Comparison of ENCODE assay signal across 22 cellular contexts in genomic region chr3:129938140-129938930, GRCh38. TPM values are rescaled to one million over a fixed set of nuclear protein-coding genes. Genes with fewer than 3 reads are reported as not detected.
A peak's percentile ranks its signal among the peaks of the same experiment; 100 is the strongest.
DNase-seq lines count a peak whose midpoint lies in the region; ATAC-seq and TF ChIP-seq lines count a peak whose summit lies in the region.
"Had no signal": no experiment of that assay in that cellular context is flagged by ENCODE, and none has a peak within 500 bp of the region (broad histone marks: within the 10 kb centered on the region; RNA-seq: fewer than 3 reads in every experiment).

No MANE protein-coding gene starts in this region.

- H3K4me1 ChIP-seq in GM23248 (ENCODE audit: insufficient read depth): no peaks in the 10 kb centered on the region
- peaks cover 0 to 4% (median 0%) of the 10 kb centered on the region in 4 donors for H3K4me1 ChIP-seq in Peyer's patch
- H3K4me1 ChIP-seq: uterus had no signal

- POLR2A ChIA-PET in CD4-positive, alpha-beta T cell (lab: Charles Lee): no interaction called here

- no peaks in the 10 kb centered on the region for H3F3A ChIP-seq in GM23248 (ENCODE audit: insufficient read depth)

- no peak overlapping the region for H3K4me2 ChIP-seq in GM23248 (ENCODE audit: unreplicated experiment)

- peak overlapping the region; percentile 40 for H3K4me3 Mint-ChIP-seq in CD4-positive, alpha-beta T cell
- H3K4me3 Mint-ChIP-seq in memory B cell: peak overlapping the region; percentile 35
- H3K4me3 Mint-ChIP-seq: activated naive CD8-positive, alpha-beta T cell; activated T-cell treated with anti-CD3 and anti-CD28 coated beads, Interleukin-2, amount 50 U/mL, for 24 hours had no signal

- in situ Hi-C loops in GM23248 (cut with MboI): loop anchor here (10.0 kb wide), 1 partner anchor 304 kb away; no protein-coding TSS in a partner anchor

- H3K4me1 Mint-ChIP-seq in CD4-positive, alpha-beta T cell (ENCODE audit: low read depth): peaks cover 16% of the 10 kb centered on the region
- peaks cover 11% of the 10 kb centered on the region for H3K4me1 Mint-ChIP-seq in memory B cell

- H3K27ac Mint-ChIP-seq in CD4-positive, alpha-beta T cell: no peak overlapping the region
- no peak overlapping the region for H3K27ac Mint-ChIP-seq in memory B cell
- H3K27ac Mint-ChIP-seq: activated naive CD8-positive, alpha-beta T cell; activated T-cell treated with anti-CD3 and anti-CD28 coated beads, Interleukin-2, amount 50 U/mL, for 24 hours had no signal

- no peaks in the 10 kb centered on the region for H3K27me3 ChIP-seq in CD4-positive, alpha-beta T cell (ENCODE audit: control insufficient read depth, insufficient read depth, low read length)
- no peaks in the 10 kb centered on the region for H3K27me3 ChIP-seq in GM23248 (replicated peaks; ENCODE audit: insufficient read depth)
- no peaks in the 10 kb centered on the region for H3K27me3 ChIP-seq in Peyer's patch
- H3K27me3 ChIP-seq: uterus had no signal

- intact Hi-C loops in CD4-positive, alpha-beta T cell (cut with DNase I, micrococcal nuclease): loop anchor here (10.0 kb wide), 2 partner anchors 114 to 166 kb away; no protein-coding TSS in a partner anchor

- H3K9me3 Mint-ChIP-seq in CD4-positive, alpha-beta T cell: no peaks in the 10 kb centered on the region
- no peaks in the 10 kb centered on the region for H3K9me3 Mint-ChIP-seq in memory B cell
- H3K9me3 Mint-ChIP-seq: activated T-cell treated with anti-CD3 and anti-CD28 coated beads, Interleukin-2, amount 50 U/mL, for 24 hours had no signal

- H3K9me2 ChIP-seq in GM23248 (ENCODE audit: insufficient read depth): no peaks in the 10 kb centered on the region

- H4K20me1 ChIP-seq in GM23248 (ENCODE audit: insufficient read depth): no peaks in the 10 kb centered on the region

- no peaks in the 10 kb centered on the region for H3K9me3 ChIP-seq in CD4-positive, alpha-beta T cell (ENCODE audit: control insufficient read depth, low read length)
- no peaks in the 10 kb centered on the region for H3K9me3 ChIP-seq in GM23248 (ENCODE audit: low read depth)
- no peaks in the 10 kb centered on the region for H3K9me3 ChIP-seq in Peyer's patch
- H3K9me3 ChIP-seq: gastroesophageal sphincter, uterus had no signal

- no peak overlapping the region for H2AFZ ChIP-seq in GM23248

- CTCF ChIA-PET in CD4-positive, alpha-beta T cell (lab: Charles Lee): no interaction called here

- H3K36me3 ChIP-seq in GM23248 (ENCODE audit: low read depth) (no peaks in the 10 kb centered on the region), Peyer's patch (no peaks in the 10 kb centered on the region)
- H3K36me3 ChIP-seq: gastroesophageal sphincter, uterus had no signal

- H3K27ac ChIP-seq in CD4-positive, alpha-beta T cell (ENCODE audit: low read depth, low read length): no peak overlapping the region
- H3K27ac ChIP-seq in GM23248 (no peak overlapping the region), Peyer's patch (no peak overlapping the region)
- H3K27ac ChIP-seq: coronary artery, gastroesophageal sphincter, uterus had no signal

- H3K36me3 Mint-ChIP-seq in CD4-positive, alpha-beta T cell (ENCODE audit: low read depth): no peaks in the 10 kb centered on the region
- H3K36me3 Mint-ChIP-seq in memory B cell: no peaks in the 10 kb centered on the region
- H3K36me3 Mint-ChIP-seq: activated naive CD8-positive, alpha-beta T cell had no signal

- H3K27me3 Mint-ChIP-seq in CD4-positive, alpha-beta T cell: peaks cover 3% of the 10 kb centered on the region
- peaks cover 9% of the 10 kb centered on the region for H3K27me3 Mint-ChIP-seq in memory B cell

- no peak for TF ChIP-seq POLR2A in Peyer's patch (IDR thresholded peaks at IDR 0.05)

- no peak for TF ChIP-seq CTCF in CD4-positive, alpha-beta T cell (IDR thresholded peaks at IDR 0.05)
- TF ChIP-seq CTCF in Peyer's patch (IDR thresholded peaks at IDR 0.05): no peak

- H3K4me3 ChIP-seq in GM23248 (no peak overlapping the region), Peyer's patch (no peak overlapping the region)
- H3K4me3 ChIP-seq: coronary artery, gastroesophageal sphincter, uterus had no signal

- no peak for DNase-seq in CD4-positive, alpha-beta T cell
- DNase-seq in GM23248 (peak; percentile 20), Peyer's patch (peak in 2 of 3 donors; percentile 15 to 29), memory B cell (ENCODE audit: low spot score in 2 of 2) (no peak), NCI-H446 (lab: John Stamatoyannopoulos, UW) (no peak), H4 (ENCODE audit: low spot score) (no peak), NCI-H2029 treated with DMSO at 0.1 percent for 48 hours (lab: John Stamatoyannopoulos, UW) (no peak), NCI-H2196 treated with DMSO at 0.1 percent for 48 hours (lab: John Stamatoyannopoulos, UW; ENCODE audit: unreplicated experiment) (no peak)
- DNase-seq: activated CD4-positive, alpha-beta T cell treated with anti-CD3 and anti-CD28 coated beads, Interleukin-2, amount 50 U/mL, for 4 hours; activated T-cell treated with anti-CD3 and anti-CD28 coated beads, Interleukin-2, amount 50 U/mL, for 24 hours; NCI-H1694; NCI-H2227 treated with DMSO at 0.1 percent for 48 hours; stimulated activated CD4-positive, alpha-beta T cell treated with anti-CD3 and anti-CD28 coated beads, Interleukin-2, amount 100 ng/mL, for 24 hours; uterus had no signal

- H3K79me2 ChIP-seq in GM23248 (ENCODE audit: insufficient read depth): no peaks in the 10 kb centered on the region

- ATAC-seq in CD4-positive, alpha-beta T cell (ENCODE audit: poor library complexity): no peak
- peak; percentile 25 for ATAC-seq in memory B cell (ENCODE audit: low read depth)
- ATAC-seq: gastroesophageal sphincter, Right ventricle myocardium inferior had no signal

- H3K9ac ChIP-seq in GM23248: no peak overlapping the region

- whole genome bisulfite sequencing in GM23248 (ENCODE audit: low coverage in 1 of 2, low lambda C conversion rate in 2 of 2, missing lambda C conversion rate in 2 of 2), 2 experiments: 66% methylated on average over 8 of the region's 8 CpGs

RNA-seq across cellular contexts. Expression of gene TRH, which starts 36.2 kb away (rescaled TPM):
- not detected for total RNA-seq in CD4-positive, alpha-beta T cell
- total RNA-seq in GM23248 (2014; rRNA removed; shearing (Covaris generic)): not detected in 2 replicates
- 0.15 and 0.19 TPM in 2 replicates for polyA plus RNA-seq in GM23248 (2016; fragmentation: Nextera tagmentation; extraction: Ambion mirVana)
- total RNA-seq in Peyer's patch: not detected
- total RNA-seq in H4 (2014; rRNA removed; shearing (Covaris generic)): not detected in 2 replicates
- total RNA-seq: endothelial cell of umbilical vein, M059J, myocyte, Right ventricle myocardium inferior had no signal
- polyA plus RNA-seq: endothelial cell of umbilical vein, liver had no signal

RNA-seq across cellular contexts. Expression of gene TMCC1, which starts 44.8 kb away (rescaled TPM):
- total RNA-seq in CD4-positive, alpha-beta T cell: 10 to 100 TPM; 33.3 to 33.8 TPM
- 7.8 and 11.1 TPM in 2 replicates for total RNA-seq in GM23248 (2014; rRNA removed; shearing (Covaris generic))
- 4.0 and 4.2 TPM in 2 replicates for polyA plus RNA-seq in GM23248 (2016; fragmentation: Nextera tagmentation; extraction: Ambion mirVana)
- total RNA-seq in Peyer's patch: 10 to 100 TPM; 12.9 to 33.1 (median 23.7) TPM
- total RNA-seq in H4 (2014; rRNA removed; shearing (Covaris generic)): 5.1 and 11.1 TPM in 2 replicates

Comparison
In these comparisons a context has a peak if more than half of its experiments do, and no peak if none do; other contexts are left out.
1. DNase-seq: peak in GM23248 (single experiment) and Peyer's patch (2 of 3); none in CD4-positive, alpha-beta T cell (0 of 10), memory B cell (0 of 2), NCI-H446 (0 of 2), H4 (single experiment), NCI-H2029 treated with DMSO at 0.1 percent for 48 hours (single experiment) and NCI-H2196 treated with DMSO at 0.1 percent for 48 hours (single experiment).